ENCODE assay signal across 8 cellular contexts in genomic region chr11:19713221-19714092, GRCh38. TPM values are rescaled to one million over a fixed set of nuclear protein-coding genes. Genes with fewer than 3 reads are reported as not detected.
DNase-seq lines count a peak whose midpoint lies in the region; ATAC-seq and TF ChIP-seq lines count a peak whose summit lies in the region.

No MANE protein-coding gene starts in this region.

- POLR2A ChIA-PET in CD8-positive, alpha-beta T cell (lab: Charles Lee), result interaction anchor here (1.8 to 2.0 kb wide), 2 partner anchors 10 kb away, joined by 6 to 12 read pairs; no protein-coding TSS in a partner anchor

- H3K36me3 ChIP-seq in CD8-positive, alpha-beta T cell (ENCODE audit: insufficient read depth, low read length), result no peaks in the 10 kb centered on the region
- H3K36me3 ChIP-seq in HAP-1 (replicated peaks), result no peaks in the 10 kb centered on the region
- H3K36me3 ChIP-seq in iPS-18a (ENCODE audit: control insufficient read depth, low read depth, low read length), result no peaks in the 10 kb centered on the region

- intact Hi-C loops in CD8-positive, alpha-beta T cell (cut with DNase I, micrococcal nuclease), result loop anchor here in 1 of 2 experiments (5.0 to 10.0 kb wide), 4 partner anchors 469 to 1701 kb away; partner anchors contain the start of genes E2F8, PRMT3, SERGEF and ZDHHC13

- H3K9me3 Mint-ChIP-seq in CD8-positive, alpha-beta T cell, result no peaks in the 10 kb centered on the region
- H3K9me3 Mint-ChIP-seq in activated T-cell treated with anti-CD3 and anti-CD28 coated beads, Interleukin-2, amount 50 U/mL, for 72 hours, result no peaks in the 10 kb centered on the region
- H3K9me3 Mint-ChIP-seq in stimulated activated naive B cell treated with anti-CD40 and anti-IgM and Interleukin-4, amounts not matched to agents 10 μg/mL and 1 μg/mL and 100 μg/mL, for 72 hours, result no peaks in the 10 kb centered on the region

- DNase-seq in CD8-positive, alpha-beta T cell, result peak in 3 of 7 experiments; percentile 6 to 54 (median 11)
- peak in 1 of 2 experiments; percentile 20 for DNase-seq in HAP-1 (ENCODE audit: low spot score in 2 of 2)
- peak in 1 of 2 donors; percentile 32 for DNase-seq in activated T-cell treated with anti-CD3 and anti-CD28 coated beads, Interleukin-2, amount 50 U/mL, for 72 hours
- peak; percentile 2 for DNase-seq in stimulated activated naive B cell treated with anti-CD40 and anti-IgM and Interleukin-4, amounts not matched to agents 10 μg/mL and 1 μg/mL and 100 μg/mL, for 72 hours
- no peak for DNase-seq in KG1 (lab: John Stamatoyannopoulos, UW)
- DNase-seq in UCSD-AML1 (lab: John Stamatoyannopoulos, UW; ENCODE audit: unreplicated experiment), result no peak

- H3K4me3 ChIP-seq in CD8-positive, alpha-beta T cell (ENCODE audit: low read depth, low read length), result peak overlapping the region; percentile 59
- H3K4me3 ChIP-seq in HAP-1, result peak overlapping the region; percentile 32
- peak overlapping the region; percentile 57 for H3K4me3 ChIP-seq in iPS-18a (ENCODE audit: low read length)

- in situ Hi-C loops in HAP-1 (cut with MboI; ENCODE audit: low sequenced_read_pairs), result no loop called here

- no peaks in the 10 kb centered on the region for H3K9me3 ChIP-seq in CD8-positive, alpha-beta T cell (ENCODE audit: low read length)
- H3K9me3 ChIP-seq in HAP-1, result no peaks in the 10 kb centered on the region
- no peaks in the 10 kb centered on the region for H3K9me3 ChIP-seq in iPS-18a (ENCODE audit: control insufficient read depth, low read depth, low read length)

- TF ChIP-seq CTCF in CD8-positive, alpha-beta T cell (IDR thresholded peaks at IDR 0.05), result no peak

- peaks cover 36% of the 10 kb centered on the region for H3K27me3 Mint-ChIP-seq in CD8-positive, alpha-beta T cell (ENCODE audit: low read depth)
- H3K27me3 Mint-ChIP-seq in activated T-cell treated with anti-CD3 and anti-CD28 coated beads, Interleukin-2, amount 50 U/mL, for 72 hours (ENCODE audit: low read depth), result peaks cover 58% of the 10 kb centered on the region
- H3K27me3 Mint-ChIP-seq in stimulated activated naive B cell treated with anti-CD40 and anti-IgM and Interleukin-4, amounts not matched to agents 10 μg/mL and 1 μg/mL and 100 μg/mL, for 72 hours, result peaks cover 48 to 49% of the 10 kb centered on the region in 2 donors

- no peak overlapping the region for H3K27ac Mint-ChIP-seq in CD8-positive, alpha-beta T cell
- no peak overlapping the region for H3K27ac Mint-ChIP-seq in activated T-cell treated with anti-CD3 and anti-CD28 coated beads, Interleukin-2, amount 50 U/mL, for 72 hours
- peak overlapping the region; percentile 62 for H3K27ac Mint-ChIP-seq in stimulated activated naive B cell treated with anti-CD40 and anti-IgM and Interleukin-4, amounts not matched to agents 10 μg/mL and 1 μg/mL and 100 μg/mL, for 72 hours

- peaks cover 15% of the 10 kb centered on the region for H3K27me3 ChIP-seq in CD8-positive, alpha-beta T cell (ENCODE audit: insufficient read depth, low read length)
- H3K27me3 ChIP-seq in HAP-1 (ENCODE audit: low read depth) (peaks cover 28% of the 10 kb centered on the region), iPS-18a (ENCODE audit: control insufficient read depth, insufficient read depth, low read length) (peaks cover 56% of the 10 kb centered on the region)

- ATAC-seq in CD8-positive, alpha-beta T cell, result no peak
- no peak for ATAC-seq in activated T-cell treated with anti-CD3 and anti-CD28 coated beads, Interleukin-2, amount 50 U/mL, for 72 hours (replicated peaks in 1 of 2)
- peak; percentile 2 to 3 for ATAC-seq in stimulated activated naive B cell treated with anti-CD40 and anti-IgM and Interleukin-4, amounts not matched to agents 10 μg/mL and 1 μg/mL and 100 μg/mL, for 72 hours (replicated peaks)
- ATAC-seq in GM18502 (IDR thresholded peaks at IDR 0.05; ENCODE audit: poor library complexity, unreplicated experiment), result no peak

- H3K4me1 Mint-ChIP-seq in CD8-positive, alpha-beta T cell (ENCODE audit: low read depth), result peaks cover 26% of the 10 kb centered on the region
- peaks cover 19% of the 10 kb centered on the region for H3K4me1 Mint-ChIP-seq in activated T-cell treated with anti-CD3 and anti-CD28 coated beads, Interleukin-2, amount 50 U/mL, for 72 hours (ENCODE audit: low read depth)
- peaks cover 16 to 36% of the 10 kb centered on the region in 2 donors for H3K4me1 Mint-ChIP-seq in stimulated activated naive B cell treated with anti-CD40 and anti-IgM and Interleukin-4, amounts not matched to agents 10 μg/mL and 1 μg/mL and 100 μg/mL, for 72 hours

- no peaks in the 10 kb centered on the region for H3K36me3 Mint-ChIP-seq in CD8-positive, alpha-beta T cell
- no peaks in the 10 kb centered on the region for H3K36me3 Mint-ChIP-seq in activated T-cell treated with anti-CD3 and anti-CD28 coated beads, Interleukin-2, amount 50 U/mL, for 72 hours (ENCODE audit: insufficient read depth in 2 of 2)
- H3K36me3 Mint-ChIP-seq in stimulated activated naive B cell treated with anti-CD40 and anti-IgM and Interleukin-4, amounts not matched to agents 10 μg/mL and 1 μg/mL and 100 μg/mL, for 72 hours, result no peaks in the 10 kb centered on the region

- peaks cover 20% of the 10 kb centered on the region for H3K4me1 ChIP-seq in CD8-positive, alpha-beta T cell (ENCODE audit: insufficient read depth, low read length)
- H3K4me1 ChIP-seq in HAP-1, result peaks cover 8% of the 10 kb centered on the region
- H3K4me1 ChIP-seq in iPS-18a (ENCODE audit: control insufficient read depth, low read depth, low read length), result peaks cover 4% of the 10 kb centered on the region

- CTCF ChIA-PET in CD8-positive, alpha-beta T cell (lab: Charles Lee), result no interaction called here

- H3K4me3 Mint-ChIP-seq in CD8-positive, alpha-beta T cell, result peak overlapping the region; percentile 89
- peak overlapping the region; percentile 84 to 96 for H3K4me3 Mint-ChIP-seq in activated T-cell treated with anti-CD3 and anti-CD28 coated beads, Interleukin-2, amount 50 U/mL, for 72 hours
- peak overlapping the region; percentile 84 to 85 for H3K4me3 Mint-ChIP-seq in stimulated activated naive B cell treated with anti-CD40 and anti-IgM and Interleukin-4, amounts not matched to agents 10 μg/mL and 1 μg/mL and 100 μg/mL, for 72 hours

- no peak overlapping the region for H3K27ac ChIP-seq in CD8-positive, alpha-beta T cell (ENCODE audit: low read depth, low read length)
- no peak overlapping the region for H3K27ac ChIP-seq in iPS-18a (ENCODE audit: low read length)

- no peak overlapping the region for H3K9ac ChIP-seq in iPS-18a (ENCODE audit: low read length)

RNA-seq across cellular contexts. Expression of gene NAV2, which starts 0.8 kb away (rescaled TPM):
- total RNA-seq in CD8-positive, alpha-beta T cell, result 1 to 10 TPM in 1 of 2 experiments, under 1 TPM in 1; 0.39 to 1.3 TPM
- total RNA-seq in activated T-cell treated with anti-CD3 and anti-CD28 coated beads, Interleukin-2, amount 50 U/mL, for 72 hours, result 1 to 10 TPM; 1.8 to 2.0 TPM

Comparison
In these comparisons a context has a peak if more than half of its experiments do, and no peak if none do; other contexts are left out.
1. ATAC-seq: peak in stimulated activated naive B cell treated with anti-CD40 and anti-IgM and Interleukin-4, amounts not matched to agents 10 μg/mL and 1 μg/mL and 100 μg/mL, for 72 hours (2 of 2); none in CD8-positive, alpha-beta T cell (single experiment), activated T-cell treated with anti-CD3 and anti-CD28 coated beads, Interleukin-2, amount 50 U/mL, for 72 hours (0 of 2) and GM18502 (single experiment).
2. Peak in every context shown above with its lines, with median percentiles within 50 percentile points of each other: H3K4me3 ChIP-seq and H3K4me3 Mint-ChIP-seq.